ENCODE assay signal across 2 cellular contexts in genomic region chr2:20400306-20400705, GRCh38.
TF ChIP-seq lines count a peak whose summit lies in the region.

No MANE protein-coding gene starts in this region.

TF ChIP-seq in liver, 16 proteins besides CTCF, POLR2A, EP300 and RAD21:
- TF ChIP-seq NR2F2 (IDR thresholded peaks at IDR 0.05) = no peak
- TF ChIP-seq FOXA2 (IDR thresholded peaks at IDR 0.05) = peak; percentile 50

TF ChIP-seq in HepG2, 621 proteins besides CTCF, POLR2A, EP300 and RAD21:
- TF ChIP-seq PHF21A (CRISPR knock-in tag; IDR thresholded peaks at IDR 0.05) = no peak
- no peak for TF ChIP-seq SIX4 (CRISPR knock-in tag; IDR thresholded peaks at IDR 0.05)
- no peak for TF ChIP-seq KAT8 (CRISPR knock-in tag; IDR thresholded peaks at IDR 0.05)
- TF ChIP-seq ZNF407 (CRISPR knock-in tag; IDR thresholded peaks at IDR 0.05; ENCODE audit: not compliant biosample characterization) = no peak
- TF ChIP-seq MAZ (IDR thresholded peaks at IDR 0.05; ENCODE audit: borderline replicate concordance, low read depth, low read length) = no peak
- TF ChIP-seq MAZ (CRISPR knock-in tag; IDR thresholded peaks at IDR 0.05; ENCODE audit: low read depth) = no peak
TF ChIP-seq in HepG2: peak in this region for 0.
